ENCODE assay signal across 22 cellular contexts in the genomic region with DNA sequence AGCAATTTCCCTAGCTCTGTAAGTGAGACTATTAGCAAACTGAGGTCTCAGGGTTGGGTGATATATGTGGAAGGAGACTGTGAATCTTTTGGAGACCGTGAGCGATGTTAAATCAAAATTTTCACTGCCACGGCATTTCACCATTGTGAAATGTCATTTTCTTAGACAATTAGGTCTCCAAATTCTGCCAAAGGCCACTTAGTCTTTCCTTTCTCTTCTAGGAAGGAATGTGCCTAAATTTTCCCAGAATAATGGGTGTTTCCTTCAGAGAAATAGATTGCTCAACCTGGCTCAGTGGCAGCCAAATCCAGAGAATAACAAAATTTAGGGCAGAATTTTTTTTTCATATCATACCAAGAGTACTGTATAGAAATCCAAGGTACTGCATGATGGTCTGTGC.
DNase-seq lines count a peak whose midpoint lies in the region; ATAC-seq and TF ChIP-seq lines count a peak whose summit lies in the region.
"Had no signal": no experiment of that assay in that cellular context is flagged by ENCODE, and none has a peak within 500 bp of the region (broad histone marks: within the 10 kb centered on the region; RNA-seq: fewer than 3 reads in every experiment).

No MANE protein-coding gene starts in this region.

- H4K20me1 ChIP-seq in PC-9 (ENCODE audit: insufficient read depth) = no peaks in the 10 kb centered on the region

- 83 to 92% (median 89%) methylated on average over 3 of the region's 3 CpGs for WGBS in heart left ventricle, 4 donors
- WGBS in suprapubic skin = 56% methylated on average over 3 of the region's 3 CpGs

- H3K9me2 ChIP-seq in PC-9 (ENCODE audit: insufficient read depth) = no peaks in the 10 kb centered on the region

- intact Hi-C loops in Right ventricle myocardium inferior (cut with DNase I) (no loop called here), heart left ventricle (cut with DNase I) (loop anchor here in 3 of 10 donors (10.0 kb wide), 3 partner anchors 136 to 196 kb away; a partner anchor contains a TSS), PC-9 (cut with micrococcal nuclease; ENCODE audit: unreplicated experiment) (loop anchor here (10.0 kb wide), 1 partner anchor 446 kb away; a partner anchor contains a TSS), left ventricle myocardium superior (cut with micrococcal nuclease) (no loop called here), upper lobe of right lung (cut with DNase I) (no loop called here)

- no peaks in the 10 kb centered on the region for H3K79me2 ChIP-seq in PC-9 (ENCODE audit: low read depth)

- H3K4me3 ChIP-seq in heart left ventricle = no peak overlapping the region
- H3K4me3 ChIP-seq in PC-9 = no peak overlapping the region
- H3K4me3 ChIP-seq in suprapubic skin = no peak overlapping the region
- H3K4me3 ChIP-seq in upper lobe of right lung = no peak overlapping the region
- H3K4me3 ChIP-seq: K562 had no signal

- H3K4me2 ChIP-seq in PC-9 = no peak overlapping the region

- no peaks in the 10 kb centered on the region for H3K27me3 ChIP-seq in heart left ventricle
- no peaks in the 10 kb centered on the region for H3K27me3 ChIP-seq in PC-9 (ENCODE audit: insufficient read depth, low read depth)
- H3K27me3 ChIP-seq in suprapubic skin = no peaks in the 10 kb centered on the region
- no peaks in the 10 kb centered on the region for H3K27me3 ChIP-seq in upper lobe of right lung

- H2AFZ ChIP-seq in PC-9 = peak overlapping the region; percentile 66; the same call in 1 of the 2 replicates

- H3K27ac ChIP-seq in heart left ventricle (no peak overlapping the region), PC-9 (no peak overlapping the region), suprapubic skin (peak overlapping the region; percentile 75), upper lobe of right lung (no peak overlapping the region)
- H3K27ac ChIP-seq: 22Rv1 had no signal

- TF ChIP-seq CTCF in heart left ventricle (IDR thresholded peaks at IDR 0.05) = no peak
- TF ChIP-seq CTCF in PC-9 (conservative IDR thresholded peaks at IDR 0.05) = no peak
- TF ChIP-seq CTCF in suprapubic skin (IDR thresholded peaks at IDR 0.05) = no peak
- no peak for TF ChIP-seq CTCF in upper lobe of right lung (IDR thresholded peaks at IDR 0.05)

- H3K36me3 ChIP-seq in heart left ventricle (no peaks in the 10 kb centered on the region), PC-9 (ENCODE audit: low read depth) (no peaks in the 10 kb centered on the region), suprapubic skin (no peaks in the 10 kb centered on the region), upper lobe of right lung (no peaks in the 10 kb centered on the region)

- POLR2A ChIA-PET in PC-9 (lab: Charles Lee; ENCODE audit: unreplicated experiment) = no interaction called here

- peaks cover 0 to 6% (median 0%) of the 10 kb centered on the region in 12 donors for H3K4me1 ChIP-seq in heart left ventricle
- peaks cover 6% of the 10 kb centered on the region; the same call in 1 of the 2 replicates for H3K4me1 ChIP-seq in PC-9 (replicated peaks; ENCODE audit: insufficient read depth)
- peaks cover 6% of the 10 kb centered on the region for H3K4me1 ChIP-seq in suprapubic skin
- H3K4me1 ChIP-seq in upper lobe of right lung = no peaks in the 10 kb centered on the region

- H3K9me3 ChIP-seq in heart left ventricle (no peaks in the 10 kb centered on the region), PC-9 (ENCODE audit: insufficient read depth, low read depth) (0 out of 2 replicates have a peak, but pooled peaks cover 6% of the 10 kb centered on the region), suprapubic skin (no peaks in the 10 kb centered on the region), upper lobe of right lung (no peaks in the 10 kb centered on the region)

- ATAC-seq in Right ventricle myocardium inferior (peak; percentile 68), heart left ventricle (no peak), left ventricle myocardium superior (peak; percentile 57), HG02973 (IDR thresholded peaks at IDR 0.05; ENCODE audit: unreplicated experiment) (no peak), upper lobe of right lung (no peak)
- ATAC-seq: K562 had no signal

- no peaks in the 10 kb centered on the region for H3F3A ChIP-seq in PC-9 (ENCODE audit: insufficient read depth, low read depth)

- CTCF ChIA-PET in PC-9 (lab: Charles Lee) = no interaction called here

- DNase-seq in Right ventricle myocardium inferior (ENCODE audit: missing footprints) (no peak), heart left ventricle (no peak), PC-9 (no peak), left ventricle myocardium superior (no peak), suprapubic skin (ENCODE audit: low spot score in 2 of 2) (no peak), mucosa of gallbladder (ENCODE audit: low spot score) (no peak), upper lobe of right lung (no peak)
- DNase-seq: Calu3; DND-41; Kasumi-1; NCI-H1092 treated with DMSO at 0.1 percent for 48 hours; NCI-H1436 treated with DMSO at 0.1 percent for 48 hours; NCI-H187 treated with DMSO at 0.1 percent for 48 hours; NCI-H446 treated with DMSO at 0.1 percent for 48 hours; NCI-H526; NCI-H82; NK-92 treated with Interleukin-12 subunit alpha and Interleukin-12 subunit beta, amount 100 ng/mL, for 24 hours; RPMI8226; SHP77 treated with DMSO at 0.1 percent for 48 hours had no signal

- TF ChIP-seq EP300 in suprapubic skin (IDR thresholded peaks at IDR 0.05) = no peak

- BruUV-seq in PC-9 (replicated peaks; lab: Mats Ljungman, UMichigan) = no TSS peak

- TF ChIP-seq POLR2A in heart left ventricle (IDR thresholded peaks at IDR 0.05) (no peak), suprapubic skin (IDR thresholded peaks at IDR 0.05) (no peak)

Comparison
In these comparisons a context has a peak if more than half of its experiments do, and no peak if none do; other contexts are left out.
1. ATAC-seq: peak in Right ventricle myocardium inferior (single experiment) and left ventricle myocardium superior (single experiment); none in heart left ventricle (0 of 4), HG02973 (single experiment) and upper lobe of right lung (single experiment).